Comparison of ENCODE assay signal across 1 cellular context in the genomic region with DNA sequence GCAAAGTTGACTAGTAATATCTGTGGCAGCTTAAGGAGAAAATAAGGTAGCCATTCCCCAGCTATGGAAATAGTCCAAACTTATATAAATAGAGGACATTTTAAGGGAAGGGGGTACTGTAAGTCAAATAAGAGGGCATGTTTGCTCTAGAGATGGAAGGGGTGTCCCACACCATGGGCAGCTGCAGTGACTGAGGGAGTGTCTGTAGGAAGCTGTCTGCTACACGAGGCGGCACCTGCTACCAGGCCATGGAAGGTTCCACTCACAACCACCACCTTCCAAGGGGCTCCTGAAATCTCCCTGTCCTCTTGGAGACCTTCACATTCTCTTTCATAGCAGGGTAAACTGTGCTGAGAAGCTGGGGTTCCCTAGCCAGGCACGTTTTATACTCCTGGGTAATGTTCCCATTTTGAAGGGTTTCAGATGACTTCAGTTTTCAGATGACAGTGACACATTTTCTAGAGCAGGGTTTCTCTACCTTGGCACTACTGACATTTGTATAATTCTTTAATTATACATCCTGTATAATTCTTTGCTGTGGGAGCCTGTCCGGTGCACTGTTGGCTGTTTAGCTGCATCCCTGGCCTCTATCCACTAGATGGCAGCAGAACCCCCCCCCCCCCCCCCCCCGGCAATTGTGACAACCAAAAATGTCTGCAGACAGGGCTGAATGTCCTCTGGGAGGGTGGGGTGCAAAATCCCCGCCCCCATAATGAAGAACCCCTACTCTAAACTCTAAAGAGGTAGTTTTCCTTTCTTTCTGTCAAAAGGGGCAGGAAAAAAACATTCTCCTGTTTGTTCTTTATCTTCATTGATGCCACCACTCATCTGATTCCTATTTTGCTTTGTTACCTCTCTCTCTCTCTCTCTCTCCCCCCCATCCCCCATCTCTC.
TF ChIP-seq lines count a peak whose summit lies in the region.

No MANE protein-coding gene starts in this region.

TF ChIP-seq in HCT116, 20 proteins besides CTCF, POLR2A, EP300 and RAD21 (continued from another document):
- TF ChIP-seq YY1 (IDR thresholded peaks at IDR 0.05; ENCODE audit: extremely low read depth, insufficient replicate concordance, low read depth, low read length) (peak; percentile 51), CBX3 (IDR thresholded peaks at IDR 0.05; ENCODE audit: low read depth) (no peak), ELF1 (IDR thresholded peaks at IDR 0.05; ENCODE audit: borderline replicate concordance, low read depth) (no peak)
